In genomic region chr10:69349542-69349888, GRCh38 we compare ENCODE assay signal across 10 cellular contexts.
DNase-seq lines count a peak whose midpoint lies in the region; ATAC-seq and FAIRE-seq lines count a peak whose summit lies in the region.
"Had no signal": no experiment of that assay in that cellular context is flagged by ENCODE, and none has a peak within 500 bp of the region (broad histone marks: within the 10 kb centered on the region; RNA-seq: fewer than 3 reads in every experiment).

No MANE protein-coding gene starts in this region.

- H3K36me3 ChIP-seq in iPS-20b (ENCODE audit: insufficient read depth, low read depth, low read length) (peaks cover 25% of the 10 kb centered on the region; the same call in 1 of the 2 replicates), thymus (ENCODE audit: control insufficient read depth, insufficient read depth) (peaks cover 15% of the 10 kb centered on the region)

- H3K9me3 Mint-ChIP-seq in activated naive CD4-positive, alpha-beta T cell treated with anti-CD3 and anti-CD28 coated beads for 36 hours: peaks cover 7% of the 10 kb centered on the region
- no peaks in the 10 kb centered on the region for H3K9me3 Mint-ChIP-seq in activated CD4-positive, alpha-beta memory T cell treated with anti-CD3 and anti-CD28 coated beads for 36 hours

- peaks cover 45% of the 10 kb centered on the region for H3K36me3 Mint-ChIP-seq in activated naive CD4-positive, alpha-beta T cell treated with anti-CD3 and anti-CD28 coated beads for 36 hours (ENCODE audit: low read depth)
- peaks cover 40% of the 10 kb centered on the region for H3K36me3 Mint-ChIP-seq in activated CD4-positive, alpha-beta memory T cell treated with anti-CD3 and anti-CD28 coated beads for 36 hours

- H3K4me1 Mint-ChIP-seq in activated naive CD4-positive, alpha-beta T cell treated with anti-CD3 and anti-CD28 coated beads for 36 hours (ENCODE audit: low read depth): peaks cover 76% of the 10 kb centered on the region
- peaks cover 68% of the 10 kb centered on the region for H3K4me1 Mint-ChIP-seq in activated CD4-positive, alpha-beta memory T cell treated with anti-CD3 and anti-CD28 coated beads for 36 hours (ENCODE audit: low read depth)

- DNase-seq in activated naive CD4-positive, alpha-beta T cell treated with anti-CD3 and anti-CD28 coated beads for 36 hours: no peak
- no peak for DNase-seq in activated naive CD4-positive, alpha-beta T cell treated with Interleukin-2 at 50 U/mL for 16 hours
- no peak for DNase-seq in activated CD4-positive, alpha-beta memory T cell treated with anti-CD3 and anti-CD28 coated beads for 36 hours
- DNase-seq in frontal cortex (ENCODE audit: low spot score in 2 of 2) (no peak), NCI-H345 (lab: John Stamatoyannopoulos, UW) (no peak)
- DNase-seq: activated T-cell treated with anti-CD3 and anti-CD28 coated beads, Interleukin-2, amount 50 U/mL, for 72 hours; T-helper 9 cell had no signal

- peaks cover 41% of the 10 kb centered on the region; the same call in 1 of the 2 replicates for H3K4me1 ChIP-seq in iPS-20b (ENCODE audit: insufficient read depth, low read length)
- H3K4me1 ChIP-seq in thymus (ENCODE audit: control insufficient read depth, insufficient read depth, low read length): peaks cover 59% of the 10 kb centered on the region

- WGBS in thymus: 95% methylated on average over 3 of the region's 3 CpGs

- CTCF ChIA-PET in activated naive CD4-positive, alpha-beta T cell treated with anti-CD3 and anti-CD28 coated beads for 36 hours (lab: Charles Lee): interaction anchor here (0.6 kb wide), 1 partner anchor 104 kb away, joined by 3 read pairs; no protein-coding TSS in a partner anchor
- CTCF ChIA-PET in activated CD4-positive, alpha-beta memory T cell treated with anti-CD3 and anti-CD28 coated beads for 36 hours (lab: Charles Lee): interaction anchor here (0.9 kb wide), 1 partner anchor 30 kb away, joined by 3 read pairs; no protein-coding TSS in a partner anchor

- FAIRE-seq in frontal cortex (lab: Jason Lieb, UNC): no peak

- H3K4me3 Mint-ChIP-seq in activated naive CD4-positive, alpha-beta T cell treated with anti-CD3 and anti-CD28 coated beads for 36 hours: no peak overlapping the region
- no peak overlapping the region for H3K4me3 Mint-ChIP-seq in activated CD4-positive, alpha-beta memory T cell treated with anti-CD3 and anti-CD28 coated beads for 36 hours

- POLR2A ChIA-PET in activated CD4-positive, alpha-beta memory T cell treated with anti-CD3 and anti-CD28 coated beads for 36 hours (lab: Charles Lee): interaction anchor here (1.3 kb wide), 1 partner anchor 17 kb away, joined by 3 read pairs; no protein-coding TSS in a partner anchor

- H3K9me3 ChIP-seq in iPS-20b (ENCODE audit: insufficient read depth, low read depth, low read length): no peaks in the 10 kb centered on the region
- no peaks in the 10 kb centered on the region for H3K9me3 ChIP-seq in thymus (ENCODE audit: control insufficient read depth)

- H3K27ac ChIP-seq in iPS-20b (ENCODE audit: low read length) (no peak overlapping the region), thymus (ENCODE audit: low read depth) (peak overlapping the region; percentile 46)

- H3K27ac Mint-ChIP-seq in activated naive CD4-positive, alpha-beta T cell treated with anti-CD3 and anti-CD28 coated beads for 36 hours: peak overlapping the region; percentile 74
- H3K27ac Mint-ChIP-seq in activated CD4-positive, alpha-beta memory T cell treated with anti-CD3 and anti-CD28 coated beads for 36 hours: peak overlapping the region; percentile 18

- H3K27me3 ChIP-seq in iPS-20b (ENCODE audit: insufficient read depth, low read length) (no peaks in the 10 kb centered on the region), thymus (ENCODE audit: control insufficient read depth, insufficient read depth) (no peaks in the 10 kb centered on the region)

- no peaks in the 10 kb centered on the region for H3K27me3 Mint-ChIP-seq in activated naive CD4-positive, alpha-beta T cell treated with anti-CD3 and anti-CD28 coated beads for 36 hours (ENCODE audit: low read depth)
- no peaks in the 10 kb centered on the region for H3K27me3 Mint-ChIP-seq in activated CD4-positive, alpha-beta memory T cell treated with anti-CD3 and anti-CD28 coated beads for 36 hours

- ATAC-seq in GM18861 (IDR thresholded peaks at IDR 0.05; ENCODE audit: unreplicated experiment): no peak

- intact Hi-C loops in activated naive CD4-positive, alpha-beta T cell treated with anti-CD3 and anti-CD28 coated beads for 36 hours (cut with micrococcal nuclease): no loop called here
- intact Hi-C loops in activated CD4-positive, alpha-beta memory T cell treated with anti-CD3 and anti-CD28 coated beads for 36 hours (cut with micrococcal nuclease): no loop called here

- H3K9ac ChIP-seq in iPS-20b (ENCODE audit: low read depth, low read length): 0 out of 2 replicates have a peak overlapping the region, but pooled peaks have one; percentile 13

- no peak overlapping the region for H3K4me3 ChIP-seq in iPS-20b (ENCODE audit: low read length)
- H3K4me3 ChIP-seq in thymus (ENCODE audit: low read length): no peak overlapping the region
